16 cellular contexts compared by ENCODE assay signal in genomic region chr11:130220311-130221030, GRCh38.
"Had no signal": no experiment of that assay in that cellular context is flagged by ENCODE, and none has a peak within 500 bp of the region (broad histone marks: within the 10 kb centered on the region; RNA-seq: fewer than 3 reads in every experiment).

No MANE protein-coding gene starts in this region.

- H3K27me3 Mint-ChIP-seq: activated CD4-positive, alpha-beta T cell treated with anti-CD3 and anti-CD28 coated beads, Interleukin-2, amount 10 ng/mL, durations not matched to agents 24 days and 14 days; activated naive CD8-positive, alpha-beta T cell treated with anti-CD3 and anti-CD28 coated beads, Interleukin-2, amount 10 ng/mL, durations not matched to agents 7 days and 5 days; natural killer cell treated with Interleukin-12 subunit alpha and Interleukin-12 subunit beta and Interleukin-15 and Interleukin-18, amount 100 ng/mL, for 72 hours had no signal

- H3K9me3 ChIP-seq: stomach, thoracic aorta had no signal

- H3K4me1 ChIP-seq: stomach had no signal

- H3K27ac Mint-ChIP-seq: activated CD4-positive, alpha-beta T cell treated with anti-CD3 and anti-CD28 coated beads, Interleukin-2, amount 10 ng/mL, durations not matched to agents 24 days and 14 days; activated naive CD8-positive, alpha-beta T cell treated with anti-CD3 and anti-CD28 coated beads, Interleukin-2, amount 10 ng/mL, durations not matched to agents 7 days and 5 days; brain; dendritic cell treated with granulocyte-macrophage colony-stimulating factor and Interleukin-4, amounts not matched to agents 40 ng/mL and 50 ng/mL, for 4 days; effector memory CD8-positive, alpha-beta T cell; natural killer cell treated with Interleukin-12 subunit alpha and Interleukin-12 subunit beta and Interleukin-15 and Interleukin-18, amount 100 ng/mL, for 72 hours; WTC11 had no signal

- H3K4me3 Mint-ChIP-seq: activated CD4-positive, alpha-beta T cell treated with anti-CD3 and anti-CD28 coated beads, Interleukin-2, amount 10 ng/mL, durations not matched to agents 24 days and 14 days; activated naive CD8-positive, alpha-beta T cell treated with anti-CD3 and anti-CD28 coated beads, Interleukin-2, amount 10 ng/mL, durations not matched to agents 7 days and 5 days; brain; dendritic cell treated with granulocyte-macrophage colony-stimulating factor and Interleukin-4, amounts not matched to agents 40 ng/mL and 50 ng/mL, for 4 days; effector memory CD8-positive, alpha-beta T cell; immature natural killer cell; natural killer cell treated with Interleukin-12 subunit alpha and Interleukin-12 subunit beta and Interleukin-15 and Interleukin-18, amount 100 ng/mL, for 72 hours; WTC11 had no signal

- H3K9me3 Mint-ChIP-seq: activated CD4-positive, alpha-beta T cell treated with anti-CD3 and anti-CD28 coated beads, Interleukin-2, amount 10 ng/mL, durations not matched to agents 24 days and 14 days; activated naive CD8-positive, alpha-beta T cell treated with anti-CD3 and anti-CD28 coated beads, Interleukin-2, amount 10 ng/mL, durations not matched to agents 7 days and 5 days; brain; dendritic cell treated with granulocyte-macrophage colony-stimulating factor and Interleukin-4, amounts not matched to agents 40 ng/mL and 50 ng/mL, for 4 days; effector memory CD8-positive, alpha-beta T cell; immature natural killer cell; natural killer cell treated with Interleukin-12 subunit alpha and Interleukin-12 subunit beta and Interleukin-15 and Interleukin-18, amount 100 ng/mL, for 72 hours; WTC11 had no signal

- H3K27ac ChIP-seq: stomach, thoracic aorta had no signal

- H3K36me3 Mint-ChIP-seq: activated naive CD8-positive, alpha-beta T cell treated with anti-CD3 and anti-CD28 coated beads, Interleukin-2, amount 10 ng/mL, durations not matched to agents 7 days and 5 days; brain; natural killer cell treated with Interleukin-12 subunit alpha and Interleukin-12 subunit beta and Interleukin-15 and Interleukin-18, amount 100 ng/mL, for 72 hours; WTC11 had no signal

- DNase-seq: activated CD4-positive, alpha-beta T cell treated with anti-CD3 and anti-CD28 coated beads, Interleukin-2, amount 10 ng/mL, durations not matched to agents 24 days and 14 days; activated naive CD4-positive, alpha-beta T cell; activated naive CD8-positive, alpha-beta T cell treated with anti-CD3 and anti-CD28 coated beads, Interleukin-2, amount 10 ng/mL, durations not matched to agents 7 days and 5 days; cerebellar nuclear complex; effector memory CD8-positive, alpha-beta T cell; foreskin melanocyte; immature natural killer cell; left colon; stomach; SW 1271 had no signal

- H3K36me3 ChIP-seq: stomach, thoracic aorta had no signal

- H3K4me3 ChIP-seq: stomach, thoracic aorta had no signal

- H3K27me3 ChIP-seq: stomach had no signal

- ATAC-seq: effector memory CD8-positive, alpha-beta T cell; left colon; natural killer cell treated with Interleukin-12 subunit alpha and Interleukin-12 subunit beta and Interleukin-15 and Interleukin-18, amount 100 ng/mL, for 72 hours; sciatic nerve; WTC11 had no signal
